In the genomic region with DNA sequence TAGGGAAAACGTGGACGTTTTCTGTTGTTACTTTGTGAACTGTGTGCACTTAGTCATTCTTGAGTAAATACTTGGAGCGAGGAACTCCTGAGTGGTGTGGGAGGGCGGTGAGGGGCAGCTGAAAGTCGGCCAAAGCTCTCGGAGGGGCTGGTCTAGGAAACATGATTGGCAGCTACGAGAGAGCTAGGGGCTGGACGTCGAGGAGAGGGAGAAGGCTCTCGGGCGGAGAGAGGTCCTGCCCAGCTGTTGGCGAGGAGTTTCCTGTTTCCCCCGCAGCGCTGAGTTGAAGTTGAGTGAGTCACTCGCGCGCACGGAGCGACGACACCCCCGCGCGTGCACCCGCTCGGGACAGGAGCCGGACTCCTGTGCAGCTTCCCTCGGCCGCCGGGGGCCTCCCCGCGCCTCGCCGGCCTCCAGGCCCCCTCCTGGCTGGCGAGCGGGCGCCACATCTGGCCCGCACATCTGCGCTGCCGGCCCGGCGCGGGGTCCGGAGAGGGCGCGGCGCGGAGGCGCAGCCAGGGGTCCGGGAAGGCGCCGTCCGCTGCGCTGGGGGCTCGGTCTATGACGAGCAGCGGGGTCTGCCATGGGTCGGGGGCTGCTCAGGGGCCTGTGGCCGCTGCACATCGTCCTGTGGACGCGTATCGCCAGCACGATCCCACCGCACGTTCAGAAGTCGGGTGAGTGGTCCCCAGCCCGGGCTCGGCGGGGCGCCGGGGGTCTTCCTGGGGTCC, we compare ENCODE assay signal across 1 cellular context.
TF ChIP-seq lines count a peak whose summit lies in the region.

A gene (plus strand): TSS at position 301 of the 731 bp plus-strand sequence. CDS start 283 bp downstream, at position 584.

TF ChIP-seq in HepG2, 621 proteins besides CTCF, POLR2A, EP300 and RAD21 (continued from another document and continues in another):
- TF ChIP-seq ZBTB7B (CRISPR knock-in tag; IDR thresholded peaks at IDR 0.05): peak; percentile 41; the same call in 1 of the 2 replicates
- TF ChIP-seq, protein P1, sequence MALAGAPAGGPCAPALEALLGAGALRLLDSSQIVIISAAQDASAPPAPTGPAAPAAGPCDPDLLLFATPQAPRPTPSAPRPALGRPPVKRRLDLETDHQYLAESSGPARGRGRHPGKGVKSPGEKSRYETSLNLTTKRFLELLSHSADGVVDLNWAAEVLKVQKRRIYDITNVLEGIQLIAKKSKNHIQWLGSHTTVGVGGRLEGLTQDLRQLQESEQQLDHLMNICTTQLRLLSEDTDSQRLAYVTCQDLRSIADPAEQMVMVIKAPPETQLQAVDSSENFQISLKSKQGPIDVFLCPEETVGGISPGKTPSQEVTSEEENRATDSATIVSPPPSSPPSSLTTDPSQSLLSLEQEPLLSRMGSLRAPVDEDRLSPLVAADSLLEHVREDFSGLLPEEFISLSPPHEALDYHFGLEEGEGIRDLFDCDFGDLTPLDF (CRISPR knock-in tag; IDR thresholded peaks at IDR 0.05): no peak
- TF ChIP-seq JUND (CRISPR knock-in tag; IDR thresholded peaks at IDR 0.05): peak; percentile 93
- TF ChIP-seq MLLT10 (CRISPR knock-in tag; IDR thresholded peaks at IDR 0.05): no peak; the same call in 1 of the 2 replicates
- 0 out of 2 replicates have a peak, but pooled peaks have one; percentile 19 for TF ChIP-seq REPIN1 (CRISPR knock-in tag; IDR thresholded peaks at IDR 0.05; ENCODE audit: borderline replicate concordance, low read depth)
- 0 out of 2 replicates have a peak, but pooled peaks have one; percentile 47 for TF ChIP-seq ZNF607 (CRISPR knock-in tag; IDR thresholded peaks at IDR 0.05; ENCODE audit: borderline replicate concordance)
- no peak for TF ChIP-seq ZNF703 (CRISPR knock-in tag; IDR thresholded peaks at IDR 0.05; ENCODE audit: borderline replicate concordance)
- no peak for TF ChIP-seq KLF13 (CRISPR knock-in tag; IDR thresholded peaks at IDR 0.05)
- peak; percentile 49; the same call in 1 of the 2 replicates for TF ChIP-seq HNF4G (IDR thresholded peaks at IDR 0.05; ENCODE audit: borderline replicate concordance, low read depth, low read length)
- no peak for TF ChIP-seq HNF4G (CRISPR knock-in tag; IDR thresholded peaks at IDR 0.05; ENCODE audit: borderline replicate concordance, low read depth)
- peak; percentile 66; the same call in 1 of the 2 replicates for TF ChIP-seq NR2F2 (IDR thresholded peaks at IDR 0.05; ENCODE audit: borderline replicate concordance, low read depth)
- peak; percentile 70; the same call in 1 of the 2 replicates for TF ChIP-seq ZFP1 (CRISPR knock-in tag; IDR thresholded peaks at IDR 0.05)
- TF ChIP-seq KDM4B (CRISPR knock-in tag; IDR thresholded peaks at IDR 0.05): 0 out of 2 replicates have a peak, but pooled peaks have one; percentile 62
- no peak for TF ChIP-seq ZNF225 (CRISPR knock-in tag; IDR thresholded peaks at IDR 0.05)
- TF ChIP-seq ZNF772 (CRISPR knock-in tag; IDR thresholded peaks at IDR 0.05): peak; percentile 22; the same call in 1 of the 2 replicates
- peak; percentile 39; the same call in 1 of the 2 replicates for TF ChIP-seq ZSCAN20 (CRISPR knock-in tag; IDR thresholded peaks at IDR 0.05; ENCODE audit: borderline replicate concordance)
- TF ChIP-seq FOXA3 (CRISPR knock-in tag; IDR thresholded peaks at IDR 0.05): peak; percentile 92
- TF ChIP-seq, protein P2, sequence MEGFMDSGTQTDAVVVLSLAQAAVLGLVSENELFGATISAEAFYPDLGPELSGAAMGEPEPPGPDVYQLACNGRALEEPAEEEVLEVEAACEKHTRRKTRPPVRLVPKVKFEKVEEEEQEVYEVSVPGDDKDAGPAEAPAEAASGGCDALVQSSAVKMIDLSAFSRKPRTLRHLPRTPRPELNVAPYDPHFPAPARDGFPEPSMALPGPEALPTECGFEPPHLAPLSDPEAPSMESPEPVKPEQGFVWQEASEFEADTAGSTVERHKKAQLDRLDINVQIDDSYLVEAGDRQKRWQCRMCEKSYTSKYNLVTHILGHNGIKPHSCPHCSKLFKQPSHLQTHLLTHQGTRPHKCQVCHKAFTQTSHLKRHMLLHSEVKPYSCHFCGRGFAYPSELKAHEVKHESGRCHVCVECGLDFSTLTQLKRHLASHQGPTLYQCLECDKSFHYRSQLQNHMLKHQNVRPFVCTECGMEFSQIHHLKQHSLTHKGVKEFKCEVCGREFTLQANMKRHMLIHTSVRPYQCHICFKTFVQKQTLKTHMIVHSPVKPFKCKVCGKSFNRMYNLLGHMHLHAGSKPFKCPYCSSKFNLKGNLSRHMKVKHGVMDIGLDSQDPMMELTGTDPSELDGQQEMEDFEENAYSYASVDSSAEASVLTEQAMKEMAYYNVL (CRISPR knock-in tag; IDR thresholded peaks at IDR 0.05; ENCODE audit: borderline replicate concordance): peak; percentile 48; the same call in 1 of the 2 replicates
- no peak; the same call in 1 of the 2 replicates for TF ChIP-seq EEA1 (CRISPR knock-in tag; IDR thresholded peaks at IDR 0.05; ENCODE audit: borderline replicate concordance)
- peak; percentile 46; the same call in 1 of the 2 replicates for TF ChIP-seq WIZ (CRISPR knock-in tag; IDR thresholded peaks at IDR 0.05)
- peak; percentile 77; the same call in 1 of the 2 replicates for TF ChIP-seq KLF6 (CRISPR knock-in tag; IDR thresholded peaks at IDR 0.05)
- TF ChIP-seq ZNF788 (CRISPR knock-in tag; IDR thresholded peaks at IDR 0.05; ENCODE audit: borderline replicate concordance): peak; percentile 59; the same call in 1 of the 2 replicates
- TF ChIP-seq, protein P3, sequence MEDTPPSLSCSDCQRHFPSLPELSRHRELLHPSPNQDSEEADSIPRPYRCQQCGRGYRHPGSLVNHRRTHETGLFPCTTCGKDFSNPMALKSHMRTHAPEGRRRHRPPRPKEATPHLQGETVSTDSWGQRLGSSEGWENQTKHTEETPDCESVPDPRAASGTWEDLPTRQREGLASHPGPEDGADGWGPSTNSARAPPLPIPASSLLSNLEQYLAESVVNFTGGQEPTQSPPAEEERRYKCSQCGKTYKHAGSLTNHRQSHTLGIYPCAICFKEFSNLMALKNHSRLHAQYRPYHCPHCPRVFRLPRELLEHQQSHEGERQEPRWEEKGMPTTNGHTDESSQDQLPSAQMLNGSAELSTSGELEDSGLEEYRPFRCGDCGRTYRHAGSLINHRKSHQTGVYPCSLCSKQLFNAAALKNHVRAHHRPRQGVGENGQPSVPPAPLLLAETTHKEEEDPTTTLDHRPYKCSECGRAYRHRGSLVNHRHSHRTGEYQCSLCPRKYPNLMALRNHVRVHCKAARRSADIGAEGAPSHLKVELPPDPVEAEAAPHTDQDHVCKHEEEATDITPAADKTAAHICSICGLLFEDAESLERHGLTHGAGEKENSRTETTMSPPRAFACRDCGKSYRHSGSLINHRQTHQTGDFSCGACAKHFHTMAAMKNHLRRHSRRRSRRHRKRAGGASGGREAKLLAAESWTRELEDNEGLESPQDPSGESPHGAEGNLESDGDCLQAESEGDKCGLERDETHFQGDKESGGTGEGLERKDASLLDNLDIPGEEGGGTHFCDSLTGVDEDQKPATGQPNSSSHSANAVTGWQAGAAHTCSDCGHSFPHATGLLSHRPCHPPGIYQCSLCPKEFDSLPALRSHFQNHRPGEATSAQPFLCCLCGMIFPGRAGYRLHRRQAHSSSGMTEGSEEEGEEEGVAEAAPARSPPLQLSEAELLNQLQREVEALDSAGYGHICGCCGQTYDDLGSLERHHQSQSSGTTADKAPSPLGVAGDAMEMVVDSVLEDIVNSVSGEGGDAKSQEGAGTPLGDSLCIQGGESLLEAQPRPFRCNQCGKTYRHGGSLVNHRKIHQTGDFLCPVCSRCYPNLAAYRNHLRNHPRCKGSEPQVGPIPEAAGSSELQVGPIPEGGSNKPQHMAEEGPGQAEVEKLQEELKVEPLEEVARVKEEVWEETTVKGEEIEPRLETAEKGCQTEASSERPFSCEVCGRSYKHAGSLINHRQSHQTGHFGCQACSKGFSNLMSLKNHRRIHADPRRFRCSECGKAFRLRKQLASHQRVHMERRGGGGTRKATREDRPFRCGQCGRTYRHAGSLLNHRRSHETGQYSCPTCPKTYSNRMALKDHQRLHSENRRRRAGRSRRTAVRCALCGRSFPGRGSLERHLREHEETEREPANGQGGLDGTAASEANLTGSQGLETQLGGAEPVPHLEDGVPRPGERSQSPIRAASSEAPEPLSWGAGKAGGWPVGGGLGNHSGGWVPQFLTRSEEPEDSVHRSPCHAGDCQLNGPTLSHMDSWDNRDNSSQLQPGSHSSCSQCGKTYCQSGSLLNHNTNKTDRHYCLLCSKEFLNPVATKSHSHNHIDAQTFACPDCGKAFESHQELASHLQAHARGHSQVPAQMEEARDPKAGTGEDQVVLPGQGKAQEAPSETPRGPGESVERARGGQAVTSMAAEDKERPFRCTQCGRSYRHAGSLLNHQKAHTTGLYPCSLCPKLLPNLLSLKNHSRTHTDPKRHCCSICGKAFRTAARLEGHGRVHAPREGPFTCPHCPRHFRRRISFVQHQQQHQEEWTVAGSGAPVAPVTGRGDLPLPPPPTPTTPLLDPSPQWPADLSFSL (CRISPR knock-in tag; IDR thresholded peaks at IDR 0.05): peak; percentile 89
- TF ChIP-seq ZNF260 (CRISPR knock-in tag; IDR thresholded peaks at IDR 0.05; ENCODE audit: borderline replicate concordance, low read depth): no peak
- TF ChIP-seq ZNF367 (CRISPR knock-in tag; IDR thresholded peaks at IDR 0.05; ENCODE audit: borderline replicate concordance): 0 out of 2 replicates have a peak, but pooled peaks have one; percentile 25
- TF ChIP-seq, protein P4, sequence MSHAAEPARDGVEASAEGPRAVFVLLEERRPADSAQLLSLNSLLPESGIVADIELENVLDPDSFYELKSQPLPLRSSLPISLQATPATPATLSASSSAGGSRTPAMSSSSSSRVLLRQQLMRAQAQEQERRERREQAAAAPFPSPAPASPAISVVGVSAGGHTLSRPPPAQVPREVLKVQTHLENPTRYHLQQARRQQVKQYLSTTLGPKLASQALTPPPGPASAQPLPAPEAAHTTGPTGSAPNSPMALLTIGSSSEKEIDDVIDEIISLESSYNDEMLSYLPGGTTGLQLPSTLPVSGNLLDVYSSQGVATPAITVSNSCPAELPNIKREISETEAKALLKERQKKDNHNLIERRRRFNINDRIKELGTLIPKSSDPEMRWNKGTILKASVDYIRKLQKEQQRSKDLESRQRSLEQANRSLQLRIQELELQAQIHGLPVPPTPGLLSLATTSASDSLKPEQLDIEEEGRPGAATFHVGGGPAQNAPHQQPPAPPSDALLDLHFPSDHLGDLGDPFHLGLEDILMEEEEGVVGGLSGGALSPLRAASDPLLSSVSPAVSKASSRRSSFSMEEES (CRISPR knock-in tag; IDR thresholded peaks at IDR 0.05): peak; percentile 37; the same call in 1 of the 2 replicates
- peak; percentile 36; the same call in 1 of the 2 replicates for TF ChIP-seq ZNF34 (CRISPR knock-in tag; IDR thresholded peaks at IDR 0.05; ENCODE audit: borderline replicate concordance)
- TF ChIP-seq ZNF558 (CRISPR knock-in tag; IDR thresholded peaks at IDR 0.05; ENCODE audit: borderline replicate concordance): peak; percentile 64; the same call in 1 of the 2 replicates
- peak; percentile 63 for TF ChIP-seq GFI1 (CRISPR knock-in tag; IDR thresholded peaks at IDR 0.05; ENCODE audit: borderline replicate concordance)
- TF ChIP-seq, protein P5, sequence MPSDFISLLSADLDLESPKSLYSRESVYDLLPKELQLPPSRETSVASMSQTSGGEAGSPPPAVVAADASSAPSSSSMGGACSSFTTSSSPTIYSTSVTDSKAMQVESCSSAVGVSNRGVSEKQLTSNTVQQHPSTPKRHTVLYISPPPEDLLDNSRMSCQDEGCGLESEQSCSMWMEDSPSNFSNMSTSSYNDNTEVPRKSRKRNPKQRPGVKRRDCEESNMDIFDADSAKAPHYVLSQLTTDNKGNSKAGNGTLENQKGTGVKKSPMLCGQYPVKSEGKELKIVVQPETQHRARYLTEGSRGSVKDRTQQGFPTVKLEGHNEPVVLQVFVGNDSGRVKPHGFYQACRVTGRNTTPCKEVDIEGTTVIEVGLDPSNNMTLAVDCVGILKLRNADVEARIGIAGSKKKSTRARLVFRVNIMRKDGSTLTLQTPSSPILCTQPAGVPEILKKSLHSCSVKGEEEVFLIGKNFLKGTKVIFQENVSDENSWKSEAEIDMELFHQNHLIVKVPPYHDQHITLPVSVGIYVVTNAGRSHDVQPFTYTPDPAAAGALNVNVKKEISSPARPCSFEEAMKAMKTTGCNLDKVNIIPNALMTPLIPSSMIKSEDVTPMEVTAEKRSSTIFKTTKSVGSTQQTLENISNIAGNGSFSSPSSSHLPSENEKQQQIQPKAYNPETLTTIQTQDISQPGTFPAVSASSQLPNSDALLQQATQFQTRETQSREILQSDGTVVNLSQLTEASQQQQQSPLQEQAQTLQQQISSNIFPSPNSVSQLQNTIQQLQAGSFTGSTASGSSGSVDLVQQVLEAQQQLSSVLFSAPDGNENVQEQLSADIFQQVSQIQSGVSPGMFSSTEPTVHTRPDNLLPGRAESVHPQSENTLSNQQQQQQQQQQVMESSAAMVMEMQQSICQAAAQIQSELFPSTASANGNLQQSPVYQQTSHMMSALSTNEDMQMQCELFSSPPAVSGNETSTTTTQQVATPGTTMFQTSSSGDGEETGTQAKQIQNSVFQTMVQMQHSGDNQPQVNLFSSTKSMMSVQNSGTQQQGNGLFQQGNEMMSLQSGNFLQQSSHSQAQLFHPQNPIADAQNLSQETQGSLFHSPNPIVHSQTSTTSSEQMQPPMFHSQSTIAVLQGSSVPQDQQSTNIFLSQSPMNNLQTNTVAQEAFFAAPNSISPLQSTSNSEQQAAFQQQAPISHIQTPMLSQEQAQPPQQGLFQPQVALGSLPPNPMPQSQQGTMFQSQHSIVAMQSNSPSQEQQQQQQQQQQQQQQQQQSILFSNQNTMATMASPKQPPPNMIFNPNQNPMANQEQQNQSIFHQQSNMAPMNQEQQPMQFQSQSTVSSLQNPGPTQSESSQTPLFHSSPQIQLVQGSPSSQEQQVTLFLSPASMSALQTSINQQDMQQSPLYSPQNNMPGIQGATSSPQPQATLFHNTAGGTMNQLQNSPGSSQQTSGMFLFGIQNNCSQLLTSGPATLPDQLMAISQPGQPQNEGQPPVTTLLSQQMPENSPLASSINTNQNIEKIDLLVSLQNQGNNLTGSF (CRISPR knock-in tag; IDR thresholded peaks at IDR 0.05): peak; percentile 27; the same call in 1 of the 2 replicates
- peak; percentile 86 for TF ChIP-seq SAP130 (CRISPR knock-in tag; IDR thresholded peaks at IDR 0.05; ENCODE audit: low read depth)
- peak; percentile 8; the same call in 1 of the 2 replicates for TF ChIP-seq ZNF7 (CRISPR knock-in tag; IDR thresholded peaks at IDR 0.05)
- TF ChIP-seq, protein P6, sequence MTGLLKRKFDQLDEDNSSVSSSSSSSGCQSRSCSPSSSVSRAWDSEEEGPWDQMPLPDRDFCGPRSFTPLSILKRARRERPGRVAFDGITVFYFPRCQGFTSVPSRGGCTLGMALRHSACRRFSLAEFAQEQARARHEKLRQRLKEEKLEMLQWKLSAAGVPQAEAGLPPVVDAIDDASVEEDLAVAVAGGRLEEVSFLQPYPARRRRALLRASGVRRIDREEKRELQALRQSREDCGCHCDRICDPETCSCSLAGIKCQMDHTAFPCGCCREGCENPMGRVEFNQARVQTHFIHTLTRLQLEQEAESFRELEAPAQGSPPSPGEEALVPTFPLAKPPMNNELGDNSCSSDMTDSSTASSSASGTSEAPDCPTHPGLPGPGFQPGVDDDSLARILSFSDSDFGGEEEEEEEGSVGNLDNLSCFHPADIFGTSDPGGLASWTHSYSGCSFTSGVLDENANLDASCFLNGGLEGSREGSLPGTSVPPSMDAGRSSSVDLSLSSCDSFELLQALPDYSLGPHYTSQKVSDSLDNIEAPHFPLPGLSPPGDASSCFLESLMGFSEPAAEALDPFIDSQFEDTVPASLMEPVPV (CRISPR knock-in tag; IDR thresholded peaks at IDR 0.05): no peak
- no peak; the same call in 1 of the 2 replicates for TF ChIP-seq FOXC1 (CRISPR knock-in tag; IDR thresholded peaks at IDR 0.05; ENCODE audit: borderline replicate concordance)
- peak; percentile 91 for TF ChIP-seq SAFB2 (CRISPR knock-in tag; IDR thresholded peaks at IDR 0.05; ENCODE audit: borderline replicate concordance, low read depth)
